Comparison of ENCODE assay signal across 18 cellular contexts in genomic region chr11:133778161-133778560, GRCh38.
A peak's percentile ranks its signal among the peaks of the same experiment; 100 is the strongest.
DNase-seq lines count a peak whose midpoint lies in the region; ATAC-seq, FAIRE-seq and TF ChIP-seq lines count a peak whose summit lies in the region.
"Had no signal": no experiment of that assay in that cellular context is flagged by ENCODE, and none has a peak within 500 bp of the region (broad histone marks: within the 10 kb centered on the region; RNA-seq: fewer than 3 reads in every experiment).

No MANE protein-coding gene starts in this region.

- H2BK120ac ChIP-seq in H1 (replicated peaks; ENCODE audit: low read depth, low read length): no peak overlapping the region

- FAIRE-seq in H1 (lab: Jason Lieb, UNC): no peak
- FAIRE-seq: G401.6, GM12891 had no signal

- peaks cover 0 to 9% of the 10 kb centered on the region in 2 experiments; a peak in 1 of 4 replicates for H3K9me3 ChIP-seq in H1 (ENCODE audit: insufficient read depth in 2 of 2, low read depth in 1 of 2, low read length in 1 of 2)
- H3K9me3 ChIP-seq: HAP-1 had no signal

- H3F3A ChIP-seq in GM23338 (replicated peaks; ENCODE audit: low read depth): no peaks in the 10 kb centered on the region

- no peak overlapping the region for H2BK12ac ChIP-seq in H1 (ENCODE audit: low read depth, low read length)

- H3K23me2 ChIP-seq in H1 (ENCODE audit: low read depth, low read length): no peaks in the 10 kb centered on the region

- H3K4me2 ChIP-seq in GM23338 (no peak overlapping the region), H1 (ENCODE audit: insufficient read depth in 1 of 2, low read depth in 2 of 2, low read length in 2 of 2) (no peak overlapping the region)
- H3K4me2 ChIP-seq: BLaER1 had no signal

- no peak overlapping the region for H2AK5ac ChIP-seq in H1 (ENCODE audit: low read depth, low read length)

- H3K27ac Mint-ChIP-seq in GM23338: no peak overlapping the region
- H3K27ac Mint-ChIP-seq in T-helper 2 cell treated with Interferon-gamma antibody and Interleukin-4, amounts not matched to agents 5 μg/mL and 100 μg/mL, for 36 hours: no peak overlapping the region
- H3K27ac Mint-ChIP-seq: CD4-positive, CD25-positive, alpha-beta regulatory T cell had no signal

- no peak overlapping the region; the same call in 1 of the 2 replicates for H4K8ac ChIP-seq in H1 (ENCODE audit: extremely low read depth, insufficient read depth, low read length)

- H4K20me1 ChIP-seq in GM23338 (replicated peaks; ENCODE audit: insufficient read depth) (no peaks in the 10 kb centered on the region), H1 (replicated peaks in 1 of 2; ENCODE audit: control insufficient read depth in 1 of 2, insufficient read depth in 2 of 2, low read length in 2 of 2) (no peaks in the 10 kb centered on the region)
- H4K20me1 ChIP-seq: BLaER1 had no signal

- H3K27ac ChIP-seq in GM23338 (ENCODE audit: low read depth): no peak overlapping the region
- H3K27ac ChIP-seq in H1 (ENCODE audit: low read depth, low read length): no peak overlapping the region
- H3K27ac ChIP-seq: BLaER1 had no signal

- H2AFZ ChIP-seq in GM23338 (peak overlapping the region; percentile 72), H1 (ENCODE audit: low read length) (0 out of 2 replicates have a peak overlapping the region, but pooled peaks have one; percentile 31)

- TF ChIP-seq EP300 in H1 (IDR thresholded peaks at IDR 0.05; ENCODE audit: borderline replicate concordance in 1 of 2, low read depth in 2 of 2, low read length in 2 of 2): no peak

- no peak for TF ChIP-seq RAD21 in H1 (IDR thresholded peaks at IDR 0.05 in 1 of 2, conservative IDR thresholded peaks at IDR 0.05 in 1 of 2; ENCODE audit: low read depth in 2 of 2, low read length in 2 of 2)

- peak; percentile 85 for ATAC-seq in GM23338

- H3K36me3 ChIP-seq in GM23338 (ENCODE audit: insufficient read depth) (no peaks in the 10 kb centered on the region), H1 (ENCODE audit: control insufficient read depth in 2 of 4, insufficient read depth in 4 of 4, low read length in 3 of 4) (no peaks in the 10 kb centered on the region)
- H3K36me3 ChIP-seq: BLaER1, HAP-1 had no signal

- peaks cover 6% of the 10 kb centered on the region; the same call in 1 of the 2 replicates for H3K9me2 ChIP-seq in GM23338 (ENCODE audit: insufficient read depth)

- H3K18ac ChIP-seq in H1 (ENCODE audit: extremely low read depth, low read length): no peak overlapping the region

- H3K23ac ChIP-seq in H1 (ENCODE audit: insufficient read length): no peak overlapping the region

- H3K4me3 ChIP-seq in GM23338 (no peak overlapping the region), H1 (ENCODE audit: extremely low read depth in 1 of 4, insufficient read depth in 2 of 4, low read depth in 3 of 4, low read length in 4 of 4) (no peak overlapping the region)
- H3K4me3 ChIP-seq: BLaER1, HAP-1 had no signal

- peaks cover 4% of the 10 kb centered on the region for H3K27me3 Mint-ChIP-seq in GM23338 (ENCODE audit: insufficient read depth, low read depth, poor library complexity)
- H3K27me3 Mint-ChIP-seq in T-helper 2 cell treated with Interferon-gamma antibody and Interleukin-4, amounts not matched to agents 5 μg/mL and 100 μg/mL, for 36 hours (ENCODE audit: low read depth): no peaks in the 10 kb centered on the region

- H3K36me3 Mint-ChIP-seq in GM23338 (ENCODE audit: low read depth): peaks cover 4% of the 10 kb centered on the region; the same call in 1 of the 3 replicates
- no peaks in the 10 kb centered on the region for H3K36me3 Mint-ChIP-seq in T-helper 2 cell treated with Interferon-gamma antibody and Interleukin-4, amounts not matched to agents 5 μg/mL and 100 μg/mL, for 36 hours (ENCODE audit: low read depth)
- H3K36me3 Mint-ChIP-seq: CD4-positive, CD25-positive, alpha-beta regulatory T cell had no signal

- no peak overlapping the region for H3K14ac ChIP-seq in H1 (ENCODE audit: insufficient read length)

- H2BK5ac ChIP-seq in H1 (ENCODE audit: low read depth, low read length): no peak overlapping the region

- H2BK15ac ChIP-seq in H1 (ENCODE audit: low read length): no peak overlapping the region

- no peaks in the 10 kb centered on the region for H3K4me1 ChIP-seq in GM23338 (ENCODE audit: insufficient read depth)
- H3K4me1 ChIP-seq in H1 (replicated peaks in 1 of 4; ENCODE audit: control insufficient read depth in 3 of 4, insufficient read depth in 4 of 4, low read length in 3 of 4): no peaks in the 10 kb centered on the region
- H3K4me1 ChIP-seq: BLaER1, HAP-1 had no signal

- no peak overlapping the region for H4K5ac ChIP-seq in H1 (ENCODE audit: insufficient read length, low read depth, low read length)

- H2BK20ac ChIP-seq in H1 (ENCODE audit: low read length): no peak overlapping the region

- H3K27me3 ChIP-seq in GM23338 (ENCODE audit: insufficient read depth) (no peaks in the 10 kb centered on the region), H1 (replicated peaks in 1 of 4; ENCODE audit: control insufficient read depth in 3 of 4, extremely low read depth in 1 of 4, insufficient read depth in 3 of 4, low read length in 3 of 4) (no peaks in the 10 kb centered on the region)
- H3K27me3 ChIP-seq: BLaER1 had no signal

- WGBS in H1 (ENCODE audit: extremely low coverage in 1 of 2, insufficient coverage in 1 of 2, insufficient read length in 1 of 2, insufficient replicate concordance in 2 of 2, low coverage in 1 of 2, low lambda C conversion rate in 2 of 2, missing lambda C conversion rate in 1 of 2), 2 experiments: 93% methylated on average over 18 of the region's 18 CpGs; no CpG with 5 or more reads in 1 of the 2 experiments

- CTCF ChIA-PET in H1 (lab: Charles Lee; ENCODE audit: partially characterized antibody): interaction anchor here (0.6 kb wide), 1 partner anchor 515 kb away, joined by 4 read pairs; no protein-coding TSS in a partner anchor

- H3K4me3 Mint-ChIP-seq in GM23338: no peak overlapping the region
- H3K4me3 Mint-ChIP-seq in T-helper 2 cell treated with Interferon-gamma antibody and Interleukin-4, amounts not matched to agents 5 μg/mL and 100 μg/mL, for 36 hours: no peak overlapping the region
- H3K4me3 Mint-ChIP-seq: CD4-positive, CD25-positive, alpha-beta regulatory T cell had no signal

- POLR2A ChIA-PET in H1 (lab: Charles Lee; ENCODE audit: partially characterized antibody): no interaction called here

- no peak for TF ChIP-seq CTCF in GM23338 (conservative IDR thresholded peaks at IDR 0.05; ENCODE audit: low read depth in 2 of 2)
- no peak for TF ChIP-seq CTCF in H1 (IDR thresholded peaks at IDR 0.05; ENCODE audit: control extremely low read depth in 1 of 3, insufficient read depth in 1 of 3, low read depth in 1 of 3, low read length in 3 of 3)

- H3K9ac ChIP-seq in H1 (replicated peaks in 1 of 4; ENCODE audit: extremely low read depth in 1 of 4, low read depth in 3 of 4, low read length in 3 of 4): no peak overlapping the region
- H3K9ac ChIP-seq: BLaER1 had no signal

- no peak overlapping the region for H3K4ac ChIP-seq in H1 (replicated peaks; ENCODE audit: insufficient read length, low read depth, low read length)

- no peaks in the 10 kb centered on the region for H3K79me2 ChIP-seq in GM23338 (replicated peaks; ENCODE audit: insufficient read depth)
- H3K79me2 ChIP-seq in H1 (ENCODE audit: control insufficient read depth in 1 of 2, insufficient read depth in 2 of 2, low read length in 2 of 2): no peaks in the 10 kb centered on the region

- H3K9me3 Mint-ChIP-seq in GM23338: peaks cover 29% of the 10 kb centered on the region
- no peaks in the 10 kb centered on the region for H3K9me3 Mint-ChIP-seq in T-helper 2 cell treated with Interferon-gamma antibody and Interleukin-4, amounts not matched to agents 5 μg/mL and 100 μg/mL, for 36 hours

- no peak overlapping the region for H4K91ac ChIP-seq in H1 (replicated peaks; ENCODE audit: insufficient read length, low read length)

- no peak for TF ChIP-seq POLR2A in H1 (IDR thresholded peaks at IDR 0.05; ENCODE audit: control extremely low read depth in 1 of 2, low read depth in 2 of 2, low read length in 2 of 2)

- peak; percentile 1 for DNase-seq in NCI-H2171 treated with DMSO at 0.1 percent for 48 hours (lab: John Stamatoyannopoulos, UW)
- DNase-seq in NCI-H2171 (lab: John Stamatoyannopoulos, UW): no peak
- peak; percentile 14 for DNase-seq in GM23338 (ENCODE audit: low spot score)
- no peak for DNase-seq in H1 (ENCODE audit: low read depth in 1 of 2, low spot score in 2 of 2)
- peak; percentile 47 for DNase-seq in occipital lobe (lab: John Stamatoyannopoulos, UW)
- no peak for DNase-seq in C1 segment of cervical spinal cord (lab: John Stamatoyannopoulos, UW)
- no peak for DNase-seq in T-helper 2 cell treated with Interferon-gamma antibody and Interleukin-4, amounts not matched to agents 5 μg/mL and 100 μg/mL, for 36 hours (ENCODE audit: low spot score)
- DNase-seq: 8988T; AML-193; CD4-positive, CD25-positive, alpha-beta regulatory T cell; DMS153; DMS79 treated with DMSO at 0.1 percent for 48 hours; EL; GOT3 had no signal

- H3K56ac ChIP-seq in H1 (replicated peaks; ENCODE audit: insufficient read length, low read depth, low read length): no peak overlapping the region

- H3K79me1 ChIP-seq in H1 (ENCODE audit: low read depth, low read length): no peaks in the 10 kb centered on the region

- H3K4me1 Mint-ChIP-seq in GM23338: peaks cover 2% of the 10 kb centered on the region; the same call in 2 of the 3 replicates
- no peaks in the 10 kb centered on the region for H3K4me1 Mint-ChIP-seq in T-helper 2 cell treated with Interferon-gamma antibody and Interleukin-4, amounts not matched to agents 5 μg/mL and 100 μg/mL, for 36 hours (ENCODE audit: low read depth)
- H3K4me1 Mint-ChIP-seq: CD4-positive, CD25-positive, alpha-beta regulatory T cell had no signal

TF ChIP-seq in GM23338, 12 proteins besides CTCF, POLR2A, EP300 and RAD21:
- TF ChIP-seq ZNF331 (CRISPR knock-in tag; IDR thresholded peaks at IDR 0.05; ENCODE audit: low read depth): no peak
- TF ChIP-seq JUNB (IDR thresholded peaks at IDR 0.05; ENCODE audit: unreplicated experiment): no peak

TF ChIP-seq in H1, 55 proteins besides CTCF, POLR2A, EP300 and RAD21 (continues in another document):
- TF ChIP-seq ATF2 (IDR thresholded peaks at IDR 0.05; ENCODE audit: low read length) (no peak), EZH2 (IDR thresholded peaks at IDR 0.05; ENCODE audit: low read depth, low read length, severe bottlenecking) (no peak), BCL11A (IDR thresholded peaks at IDR 0.05; ENCODE audit: low read depth in 2 of 2, low read length in 2 of 2) (no peak), HDAC6 (IDR thresholded peaks at IDR 0.05; ENCODE audit: low read depth, low read length) (no peak), GABPA (IDR thresholded peaks at IDR 0.05; ENCODE audit: borderline replicate concordance, insufficient read depth, low read length) (no peak)

Comparison
In these comparisons a context has a peak if more than half of its experiments do, and no peak if none do; other contexts are left out.
1. DNase-seq: peak in NCI-H2171 treated with DMSO at 0.1 percent for 48 hours (single experiment), GM23338 (single experiment) and occipital lobe (single experiment); none in NCI-H2171 (single experiment), H1 (0 of 2), C1 segment of cervical spinal cord (0 of 14) and T-helper 2 cell treated with Interferon-gamma antibody and Interleukin-4, amounts not matched to agents 5 μg/mL and 100 μg/mL, for 36 hours (single experiment).